In genomic region chr17:74513987-74514631, GRCh38 we compare ENCODE assay signal across 8 cellular contexts.
DNase-seq lines count a peak whose midpoint lies in the region; ATAC-seq and TF ChIP-seq lines count a peak whose summit lies in the region.

No MANE protein-coding gene starts in this region.

- H3K9me3 Mint-ChIP-seq in activated naive CD4-positive, alpha-beta T cell treated with anti-CD3 and anti-CD28 coated beads, Interleukin-2, amount 10 ng/mL, durations not matched to agents 7 days and 5 days: peaks cover 23% of the 10 kb centered on the region

- ATAC-seq in GM18867 (IDR thresholded peaks at IDR 0.05; ENCODE audit: unreplicated experiment) (no peak), HG02852 (IDR thresholded peaks at IDR 0.05; ENCODE audit: unreplicated experiment) (no peak), HG03432 (IDR thresholded peaks at IDR 0.05; ENCODE audit: unreplicated experiment) (no peak)

- H3K27ac Mint-ChIP-seq in activated naive CD4-positive, alpha-beta T cell treated with anti-CD3 and anti-CD28 coated beads, Interleukin-2, amount 10 ng/mL, durations not matched to agents 7 days and 5 days: peak overlapping the region; percentile 91

- POLR2A ChIA-PET in GM10248 (lab: Yijun Ruan, JAX): no interaction called here

- no peak for TF ChIP-seq CTCF in GM10248 (IDR thresholded peaks at IDR 0.05; ENCODE audit: control extremely low read depth, extremely low read depth, low read depth, missing control alignments)

- H3K27me3 Mint-ChIP-seq in activated naive CD4-positive, alpha-beta T cell treated with anti-CD3 and anti-CD28 coated beads, Interleukin-2, amount 10 ng/mL, durations not matched to agents 7 days and 5 days: peaks cover 63% of the 10 kb centered on the region

- H3K36me3 Mint-ChIP-seq in activated naive CD4-positive, alpha-beta T cell treated with anti-CD3 and anti-CD28 coated beads, Interleukin-2, amount 10 ng/mL, durations not matched to agents 7 days and 5 days: peaks cover 10% of the 10 kb centered on the region

- DNase-seq in GM10248 (ENCODE audit: extremely low spot score) (peak; percentile 18), NCI-H1105 treated with DMSO at 0.1 percent for 48 hours (lab: John Stamatoyannopoulos, UW) (peak; percentile 100), islet precursor cell (peak; percentile 76), UCSD-AML1 (lab: John Stamatoyannopoulos, UW; ENCODE audit: unreplicated experiment) (no peak)
- DNase-seq in activated naive CD4-positive, alpha-beta T cell treated with anti-CD3 and anti-CD28 coated beads, Interleukin-2, amount 10 ng/mL, durations not matched to agents 7 days and 5 days: peak; percentile 65

- CTCF ChIA-PET in GM10248 (lab: Yijun Ruan, JAX): interaction anchor here (1.7 to 3.0 kb wide), 3 partner anchors 26 to 135 kb away, joined by 4 to 13 read pairs (median 7); no protein-coding TSS in a partner anchor
- CTCF ChIA-PET in activated naive CD4-positive, alpha-beta T cell treated with anti-CD3 and anti-CD28 coated beads, Interleukin-2, amount 10 ng/mL, durations not matched to agents 7 days and 5 days (lab: Charles Lee): no interaction called here

- H3K4me3 Mint-ChIP-seq in activated naive CD4-positive, alpha-beta T cell treated with anti-CD3 and anti-CD28 coated beads, Interleukin-2, amount 10 ng/mL, durations not matched to agents 7 days and 5 days: peak overlapping the region; percentile 67

- H3K4me1 Mint-ChIP-seq in activated naive CD4-positive, alpha-beta T cell treated with anti-CD3 and anti-CD28 coated beads, Interleukin-2, amount 10 ng/mL, durations not matched to agents 7 days and 5 days: peaks cover 6% of the 10 kb centered on the region
